10 cellular contexts compared by ENCODE assay signal in the genomic region with DNA sequence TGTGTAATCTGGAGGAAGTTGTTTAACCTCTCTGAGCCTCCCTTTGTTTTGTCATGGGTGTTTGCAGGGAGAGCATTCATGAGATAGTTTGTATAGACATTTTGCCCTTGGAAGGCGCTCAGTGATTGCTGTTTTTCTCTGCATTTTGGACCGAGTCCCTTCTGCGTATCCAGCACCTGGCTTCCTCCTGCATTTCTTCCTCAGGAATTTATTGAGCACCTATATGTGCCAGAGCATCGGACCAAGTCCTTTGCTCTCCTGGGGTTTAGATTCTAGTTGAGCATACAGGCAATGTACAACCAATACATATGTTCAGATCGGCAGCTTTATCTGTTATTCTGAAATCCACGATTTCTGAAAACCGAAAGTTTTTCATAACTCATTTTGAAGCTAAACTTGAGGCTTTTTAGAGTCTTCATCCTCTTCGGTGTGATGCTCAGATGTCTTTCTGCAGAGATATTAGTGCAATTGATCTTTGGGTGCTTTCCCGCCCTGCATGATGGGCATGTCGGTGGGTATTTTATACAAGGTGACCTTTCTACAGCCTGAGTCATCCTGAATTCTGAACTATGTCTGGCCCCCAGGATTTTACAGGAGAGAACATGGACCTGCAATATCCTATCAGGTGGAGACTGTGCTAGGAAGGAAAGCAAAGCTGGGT. TPM values are rescaled to one million over a fixed set of nuclear protein-coding genes. Genes with fewer than 3 reads are reported as not detected.
A peak's percentile ranks its signal among the peaks of the same experiment; 100 is the strongest.
DNase-seq lines count a peak whose midpoint lies in the region; ATAC-seq and TF ChIP-seq lines count a peak whose summit lies in the region.
"Had no signal": no experiment of that assay in that cellular context is flagged by ENCODE, and none has a peak within 500 bp of the region (broad histone marks: within the 10 kb centered on the region; RNA-seq: fewer than 3 reads in every experiment).

No MANE protein-coding gene starts in this region.

- no peak for ATAC-seq in right cardiac atrium
- ATAC-seq in stimulated activated memory B cell treated with anti-CD40 and anti-IgM and Interleukin-4, amounts not matched to agents 10 μg/mL and 1 μg/mL and 100 μg/mL, for 72 hours: peak; percentile 44
- no peak for ATAC-seq in SK-N-SH treated with all-trans-retinoic acid at 6 μM for 48 hours

- H3K4me1 ChIP-seq in right cardiac atrium (ENCODE audit: control insufficient read depth, insufficient read depth, low read length): peaks cover 18% of the 10 kb centered on the region

- no peaks in the 10 kb centered on the region for H3K9me3 Mint-ChIP-seq in stimulated activated memory B cell treated with anti-CD40 and anti-IgM and Interleukin-4, amounts not matched to agents 10 μg/mL and 1 μg/mL and 100 μg/mL, for 72 hours

- H3K27ac ChIP-seq in HL-60 (replicated peaks) (peak overlapping the region; percentile 69), right cardiac atrium (ENCODE audit: low read length) (peak overlapping the region; percentile 48)
- H3K27ac ChIP-seq: VCaP had no signal

- no peak overlapping the region for H3K4me3 ChIP-seq in HL-60 (replicated peaks; ENCODE audit: insufficient read depth, low read length)
- no peak overlapping the region for H3K4me3 ChIP-seq in right cardiac atrium (ENCODE audit: low read length)

- H3K36me3 Mint-ChIP-seq in stimulated activated memory B cell treated with anti-CD40 and anti-IgM and Interleukin-4, amounts not matched to agents 10 μg/mL and 1 μg/mL and 100 μg/mL, for 72 hours: peaks cover 31% of the 10 kb centered on the region

- peaks cover 82% of the 10 kb centered on the region for H3K4me1 Mint-ChIP-seq in stimulated activated memory B cell treated with anti-CD40 and anti-IgM and Interleukin-4, amounts not matched to agents 10 μg/mL and 1 μg/mL and 100 μg/mL, for 72 hours

- H3K4me3 Mint-ChIP-seq in stimulated activated memory B cell treated with anti-CD40 and anti-IgM and Interleukin-4, amounts not matched to agents 10 μg/mL and 1 μg/mL and 100 μg/mL, for 72 hours: peak overlapping the region; percentile 66

- DNase-seq in HL-60 (ENCODE audit: low read depth in 1 of 2, low spot score in 1 of 2) (no peak), right cardiac atrium (no peak), NCI-H2171 (lab: John Stamatoyannopoulos, UW) (no peak), NCI-H1417 treated with DMSO at 0.1 percent for 48 hours (lab: John Stamatoyannopoulos, UW) (no peak), SK-N-DZ (ENCODE audit: low spot score) (no peak)
- peak; percentile 52 for DNase-seq in activated CD8-positive, alpha-beta memory T cell treated with anti-CD3 and anti-CD28 coated beads, Interleukin-2, amount 50 U/mL, for 4 hours
- DNase-seq: MM.1S had no signal

- peak overlapping the region; percentile 86 for H3K27ac Mint-ChIP-seq in stimulated activated memory B cell treated with anti-CD40 and anti-IgM and Interleukin-4, amounts not matched to agents 10 μg/mL and 1 μg/mL and 100 μg/mL, for 72 hours

- no peaks in the 10 kb centered on the region for H3K9me3 ChIP-seq in right cardiac atrium (ENCODE audit: control insufficient read depth, low read length)

- intact Hi-C loops in right cardiac atrium (cut with DNase I): loop anchor here in 2 of 4 donors (10.0 kb wide), 2 partner anchors 63 to 83 kb away; no protein-coding TSS in a partner anchor

- 76% methylated on average over 10 of the region's 10 CpGs for WGBS in right cardiac atrium

- no peak for TF ChIP-seq CTCF in HL-60 (IDR thresholded peaks at IDR 0.05; ENCODE audit: insufficient read depth, low read length)

- no peaks in the 10 kb centered on the region for H3K27me3 Mint-ChIP-seq in stimulated activated memory B cell treated with anti-CD40 and anti-IgM and Interleukin-4, amounts not matched to agents 10 μg/mL and 1 μg/mL and 100 μg/mL, for 72 hours

- H3K27me3 ChIP-seq in HL-60 (ENCODE audit: insufficient read depth, poor library complexity, severe bottlenecking) (no peaks in the 10 kb centered on the region), right cardiac atrium (ENCODE audit: control insufficient read depth, insufficient read depth) (no peaks in the 10 kb centered on the region)

TF ChIP-seq in SK-N-SH treated with all-trans-retinoic acid at 6 μM for 48 hours, 23 proteins besides CTCF, POLR2A, EP300 and RAD21:
- TF ChIP-seq TOX (CRISPR knock-in tag; IDR thresholded peaks at IDR 0.05; ENCODE audit: borderline replicate concordance): no peak
- no peak for TF ChIP-seq BACH2 (CRISPR knock-in tag; IDR thresholded peaks at IDR 0.05; ENCODE audit: borderline replicate concordance)
- no peak for TF ChIP-seq SNAI2 (CRISPR knock-in tag; IDR thresholded peaks at IDR 0.05)
- TF ChIP-seq, protein P1, sequence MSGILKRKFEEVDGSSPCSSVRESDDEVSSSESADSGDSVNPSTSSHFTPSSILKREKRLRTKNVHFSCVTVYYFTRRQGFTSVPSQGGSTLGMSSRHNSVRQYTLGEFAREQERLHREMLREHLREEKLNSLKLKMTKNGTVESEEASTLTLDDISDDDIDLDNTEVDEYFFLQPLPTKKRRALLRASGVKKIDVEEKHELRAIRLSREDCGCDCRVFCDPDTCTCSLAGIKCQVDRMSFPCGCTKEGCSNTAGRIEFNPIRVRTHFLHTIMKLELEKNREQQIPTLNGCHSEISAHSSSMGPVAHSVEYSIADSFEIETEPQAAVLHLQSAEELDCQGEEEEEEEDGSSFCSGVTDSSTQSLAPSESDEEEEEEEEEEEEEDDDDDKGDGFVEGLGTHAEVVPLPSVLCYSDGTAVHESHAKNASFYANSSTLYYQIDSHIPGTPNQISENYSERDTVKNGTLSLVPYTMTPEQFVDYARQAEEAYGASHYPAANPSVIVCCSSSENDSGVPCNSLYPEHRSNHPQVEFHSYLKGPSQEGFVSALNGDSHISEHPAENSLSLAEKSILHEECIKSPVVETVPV (CRISPR knock-in tag; IDR thresholded peaks at IDR 0.05): no peak
- TF ChIP-seq ZFP3 (CRISPR knock-in tag; IDR thresholded peaks at IDR 0.05): no peak
- TF ChIP-seq ZNF70 (CRISPR knock-in tag; IDR thresholded peaks at IDR 0.05): no peak
- TF ChIP-seq ESRRG (CRISPR knock-in tag; IDR thresholded peaks at IDR 0.05): no peak
- no peak for TF ChIP-seq OSR1 (CRISPR knock-in tag; IDR thresholded peaks at IDR 0.05)
- TF ChIP-seq, protein P2, sequence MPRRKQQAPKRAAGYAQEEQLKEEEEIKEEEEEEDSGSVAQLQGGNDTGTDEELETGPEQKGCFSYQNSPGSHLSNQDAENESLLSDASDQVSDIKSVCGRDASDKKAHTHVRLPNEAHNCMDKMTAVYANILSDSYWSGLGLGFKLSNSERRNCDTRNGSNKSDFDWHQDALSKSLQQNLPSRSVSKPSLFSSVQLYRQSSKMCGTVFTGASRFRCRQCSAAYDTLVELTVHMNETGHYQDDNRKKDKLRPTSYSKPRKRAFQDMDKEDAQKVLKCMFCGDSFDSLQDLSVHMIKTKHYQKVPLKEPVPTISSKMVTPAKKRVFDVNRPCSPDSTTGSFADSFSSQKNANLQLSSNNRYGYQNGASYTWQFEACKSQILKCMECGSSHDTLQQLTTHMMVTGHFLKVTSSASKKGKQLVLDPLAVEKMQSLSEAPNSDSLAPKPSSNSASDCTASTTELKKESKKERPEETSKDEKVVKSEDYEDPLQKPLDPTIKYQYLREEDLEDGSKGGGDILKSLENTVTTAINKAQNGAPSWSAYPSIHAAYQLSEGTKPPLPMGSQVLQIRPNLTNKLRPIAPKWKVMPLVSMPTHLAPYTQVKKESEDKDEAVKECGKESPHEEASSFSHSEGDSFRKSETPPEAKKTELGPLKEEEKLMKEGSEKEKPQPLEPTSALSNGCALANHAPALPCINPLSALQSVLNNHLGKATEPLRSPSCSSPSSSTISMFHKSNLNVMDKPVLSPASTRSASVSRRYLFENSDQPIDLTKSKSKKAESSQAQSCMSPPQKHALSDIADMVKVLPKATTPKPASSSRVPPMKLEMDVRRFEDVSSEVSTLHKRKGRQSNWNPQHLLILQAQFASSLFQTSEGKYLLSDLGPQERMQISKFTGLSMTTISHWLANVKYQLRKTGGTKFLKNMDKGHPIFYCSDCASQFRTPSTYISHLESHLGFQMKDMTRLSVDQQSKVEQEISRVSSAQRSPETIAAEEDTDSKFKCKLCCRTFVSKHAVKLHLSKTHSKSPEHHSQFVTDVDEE (CRISPR knock-in tag; IDR thresholded peaks at IDR 0.05): no peak
- no peak for TF ChIP-seq ZC3H10 (CRISPR knock-in tag; IDR thresholded peaks at IDR 0.05)
- TF ChIP-seq ISL1 (CRISPR knock-in tag; IDR thresholded peaks at IDR 0.05): no peak
- TF ChIP-seq, protein P3, sequence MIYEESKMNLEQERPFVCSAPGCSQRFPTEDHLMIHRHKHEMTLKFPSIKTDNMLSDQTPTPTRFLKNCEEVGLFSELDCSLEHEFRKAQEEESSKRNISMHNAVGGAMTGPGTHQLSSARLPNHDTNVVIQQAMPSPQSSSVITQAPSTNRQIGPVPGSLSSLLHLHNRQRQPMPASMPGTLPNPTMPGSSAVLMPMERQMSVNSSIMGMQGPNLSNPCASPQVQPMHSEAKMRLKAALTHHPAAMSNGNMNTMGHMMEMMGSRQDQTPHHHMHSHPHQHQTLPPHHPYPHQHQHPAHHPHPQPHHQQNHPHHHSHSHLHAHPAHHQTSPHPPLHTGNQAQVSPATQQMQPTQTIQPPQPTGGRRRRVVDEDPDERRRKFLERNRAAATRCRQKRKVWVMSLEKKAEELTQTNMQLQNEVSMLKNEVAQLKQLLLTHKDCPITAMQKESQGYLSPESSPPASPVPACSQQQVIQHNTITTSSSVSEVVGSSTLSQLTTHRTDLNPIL (CRISPR knock-in tag; IDR thresholded peaks at IDR 0.05; ENCODE audit: low read depth): no peak

RNA-seq across cellular contexts. Expression of a gene that starts 4.1 kb away (rescaled TPM):
- total RNA-seq in right cardiac atrium: 10 to 100 TPM; 19.9 to 51.0 (median 25.7) TPM
- polyA plus RNA-seq in right cardiac atrium: 12.3 TPM
- 0.84 and 0.85 TPM in 2 replicates for polyA plus RNA-seq in SK-N-DZ (2014; cell fraction: cytosol; rRNA removed)
- polyA plus RNA-seq in SK-N-DZ (2014; cell fraction: nucleus; rRNA removed): 0.28 and 0.33 TPM in 2 replicates

RNA-seq across cellular contexts. Expression of a gene that starts 49.3 kb away (rescaled TPM):
- total RNA-seq in right cardiac atrium: 10 to 100 TPM; 27.3 to 36.8 (median 29.3) TPM
- 40.1 TPM for polyA plus RNA-seq in right cardiac atrium
- polyA plus RNA-seq in SK-N-DZ (2014; cell fraction: cytosol; rRNA removed): 75.4 and 86.0 TPM in 2 replicates
- polyA plus RNA-seq in SK-N-DZ (2014; cell fraction: nucleus; rRNA removed): 39.8 and 43.7 TPM in 2 replicates
